In genomic region chr18:35040988-35041751, GRCh38 we compare ENCODE assay signal across 8 cellular contexts. TPM values are rescaled to one million over a fixed set of nuclear protein-coding genes. Genes with fewer than 3 reads are reported as not detected.
A peak's percentile ranks its signal among the peaks of the same experiment; 100 is the strongest.
DNase-seq lines count a peak whose midpoint lies in the region; ATAC-seq and TF ChIP-seq lines count a peak whose summit lies in the region.

Gene MAPRE2 (plus strand): TSS chr18:35041413. CDS start chr18:35041540, 127 bp downstream.

- H3K36me3 ChIP-seq in H7 (replicated peaks; ENCODE audit: control insufficient read depth, insufficient read depth, low read length), result no peaks in the 10 kb centered on the region

- peak; percentile 88 for ATAC-seq in stimulated activated naive CD8-positive, alpha-beta T cell treated with anti-CD3 and anti-CD28 coated beads, Interleukin-15, amount 100 ng/mL, for 72 hours

- H3K4me3 Mint-ChIP-seq in nephron progenitor cell, result peak within 1 kb of the TSS; percentile 99
- peak within 1 kb of the TSS; percentile 95 to 98 for H3K4me3 Mint-ChIP-seq in stimulated activated naive CD8-positive, alpha-beta T cell treated with anti-CD3 and anti-CD28 coated beads, Interleukin-15, amount 100 ng/mL, for 72 hours

- peaks cover 86% of the 10 kb centered on the region for H3K4me1 Mint-ChIP-seq in nephron progenitor cell
- H3K4me1 Mint-ChIP-seq in stimulated activated naive CD8-positive, alpha-beta T cell treated with anti-CD3 and anti-CD28 coated beads, Interleukin-15, amount 100 ng/mL, for 72 hours, result peaks cover 68% of the 10 kb centered on the region

- peak within 1 kb of the TSS; percentile 99 for H3K27ac Mint-ChIP-seq in nephron progenitor cell
- peak within 1 kb of the TSS; percentile 99 for H3K27ac Mint-ChIP-seq in stimulated activated naive CD8-positive, alpha-beta T cell treated with anti-CD3 and anti-CD28 coated beads, Interleukin-15, amount 100 ng/mL, for 72 hours

- no peaks in the 10 kb centered on the region for H3K27me3 Mint-ChIP-seq in nephron progenitor cell (ENCODE audit: low read depth, poor library complexity)
- no peaks in the 10 kb centered on the region for H3K27me3 Mint-ChIP-seq in stimulated activated naive CD8-positive, alpha-beta T cell treated with anti-CD3 and anti-CD28 coated beads, Interleukin-15, amount 100 ng/mL, for 72 hours

- no peaks in the 10 kb centered on the region for H3K27me3 ChIP-seq in H7 (ENCODE audit: control insufficient read depth, insufficient read depth, low read length)

- no peaks in the 10 kb centered on the region for H3K36me3 Mint-ChIP-seq in nephron progenitor cell (ENCODE audit: low read depth)

- no peak for TF ChIP-seq CTCF in fibroblast of the aortic adventitia (IDR thresholded peaks at IDR 0.05; ENCODE audit: insufficient read depth, low read length)
- TF ChIP-seq CTCF in nephron progenitor cell (IDR thresholded peaks at IDR 0.05), result no peak

- peaks cover 4% of the 10 kb centered on the region for H3K9me3 Mint-ChIP-seq in nephron progenitor cell
- no peaks in the 10 kb centered on the region for H3K9me3 Mint-ChIP-seq in stimulated activated naive CD8-positive, alpha-beta T cell treated with anti-CD3 and anti-CD28 coated beads, Interleukin-15, amount 100 ng/mL, for 72 hours

- H3K4me3 ChIP-seq in H7 (ENCODE audit: insufficient read depth, low read depth, low read length), result peak within 1 kb of the TSS; percentile 72
- H3K4me3 ChIP-seq in fibroblast of the aortic adventitia (ENCODE audit: low read depth, low read length), result peak within 1 kb of the TSS; percentile 97

- DNase-seq in ELF-1 (ENCODE audit: low read depth, low spot score) (peak; percentile 99), H7 (peak; percentile 94), M059J (ENCODE audit: low read depth) (peak; percentile 96), SHP77 (lab: John Stamatoyannopoulos, UW) (peak; percentile 95 to 99), fibroblast of the aortic adventitia (ENCODE audit: low read depth) (peak; percentile 95), nephron progenitor cell (peak; percentile 100)
- DNase-seq in activated effector memory CD4-positive, alpha-beta T cell treated with anti-CD3 and anti-CD28 coated beads, Interleukin-2, amount 50 U/mL, for 16 hours, result peak; percentile 100
- DNase-seq in stimulated activated naive CD8-positive, alpha-beta T cell treated with anti-CD3 and anti-CD28 coated beads, Interleukin-15, amount 100 ng/mL, for 72 hours, result peak; percentile 97 to 98

RNA-seq across cellular contexts. Expression of gene MAPRE2, which starts in this region (rescaled TPM):
- 22.1 and 23.1 TPM in 2 replicates for total RNA-seq in H7 (2014; rRNA removed; shearing (Covaris generic))
- 42.9 and 57.5 TPM in 2 replicates for total RNA-seq in M059J (2014; rRNA removed; shearing (Covaris generic))
- 44.7 and 87.4 TPM in 2 replicates for total RNA-seq in fibroblast of the aortic adventitia (ENCODE audit: low replicate concordance)

Comparison
In these comparisons a context has a peak if more than half of its experiments do, and no peak if none do; other contexts are left out.
1. Peak in every context shown above with its lines: DNase-seq, ATAC-seq and H3K4me3 ChIP-seq.